Comparison of ENCODE assay signal across 8 cellular contexts in genomic region chr4:165221999-165222994, GRCh38. TPM values are rescaled to one million over a fixed set of nuclear protein-coding genes. Genes with fewer than 3 reads are reported as not detected.
A peak's percentile ranks its signal among the peaks of the same experiment; 100 is the strongest.
DNase-seq lines count a peak whose midpoint lies in the region; ATAC-seq and TF ChIP-seq lines count a peak whose summit lies in the region.
"Not testable (repeated sequence)": the region's sequence is repeated elsewhere in the genome, so short reads cannot be mapped to it uniquely, and the experiment has no call there.

No MANE protein-coding gene starts in this region.

- not testable (repeated sequence) for H3K27me3 Mint-ChIP-seq in WTC11 (ENCODE audit: low read depth)

- H3K36me3 ChIP-seq in brain microvascular endothelial cell (replicated peaks); lower lobe of right lung; prostate gland; urinary bladder (ENCODE audit: insufficient read depth): not testable (repeated sequence)

- TF ChIP-seq POLR2A in prostate gland (IDR thresholded peaks at IDR 0.05): not testable (repeated sequence)

- not testable (repeated sequence) for H3K36me3 Mint-ChIP-seq in WTC11

- H3K27ac ChIP-seq in brain microvascular endothelial cell: peak overlapping the region; percentile 40
- H3K27ac ChIP-seq in foreskin keratinocyte: peak overlapping the region; percentile 11
- H3K27ac ChIP-seq in lower lobe of right lung: peak overlapping the region; percentile 72
- H3K27ac ChIP-seq in prostate gland: peak overlapping the region; percentile 41 to 57
- H3K27ac ChIP-seq in urinary bladder (ENCODE audit: low read depth): peak overlapping the region; percentile 41

- WGBS in prostate gland: 32% methylated on average over 7 of the region's 7 CpGs
- 65% methylated on average over 6 of the region's 7 CpGs for WGBS in urinary bladder

- H3K4me1 Mint-ChIP-seq in WTC11: peaks cover 13% of the 10 kb centered on the region

- not testable (repeated sequence) for H3K4me3 Mint-ChIP-seq in WTC11

- POLR2A ChIA-PET in WTC11 (lab: Charles Lee): not testable (repeated sequence)

- ATAC-seq in WTC11 (peak; percentile 46; the same call in 1 of the 2 replicates), foreskin keratinocyte (peak; percentile 85), lower lobe of right lung (peak; percentile 92 to 93)

- not testable (repeated sequence) for TF ChIP-seq CTCF in WTC11 (IDR thresholded peaks at IDR 0.05); brain microvascular endothelial cell (IDR thresholded peaks at IDR 0.05; ENCODE audit: low read depth, low read length, missing control alignments); foreskin keratinocyte (conservative IDR thresholded peaks at IDR 0.05); lower lobe of right lung (IDR thresholded peaks at IDR 0.05); prostate gland (IDR thresholded peaks at IDR 0.05)

- H3K4me3 ChIP-seq in brain microvascular endothelial cell (ENCODE audit: low read depth, low read length); lower lobe of right lung; prostate gland; urinary bladder (ENCODE audit: low read depth, low read length): not testable (repeated sequence)

- not testable (repeated sequence) for H3K27me3 ChIP-seq in brain microvascular endothelial cell (replicated peaks); foreskin keratinocyte; lower lobe of right lung (ENCODE audit: low read depth); prostate gland (replicated peaks; ENCODE audit: insufficient read depth)

- H3K4me1 ChIP-seq in foreskin keratinocyte (peaks cover 25% of the 10 kb centered on the region), lower lobe of right lung (peaks cover 26% of the 10 kb centered on the region)
- not testable (repeated sequence) for H3K4me1 ChIP-seq in prostate gland (replicated peaks); urinary bladder (ENCODE audit: insufficient read depth)

- H3K9me3 Mint-ChIP-seq in WTC11: not testable (repeated sequence)

- in situ Hi-C loops in brain microvascular endothelial cell (cut with HindIII; ENCODE audit: low pct_ligation_motif_present, low sequenced_read_pairs): not testable (repeated sequence)

- H3K9me3 ChIP-seq in lower lobe of right lung, prostate gland: not testable (repeated sequence)

- CTCF ChIA-PET in WTC11 (lab: Charles Lee): not testable (repeated sequence)

- peak overlapping the region; percentile 67; the same call in 1 of the 2 replicates for H3K27ac Mint-ChIP-seq in WTC11

- intact Hi-C loops in lower lobe of right lung (cut with DNase I); prostate gland (cut with DNase I): not testable (repeated sequence)

- peak; percentile 27 for DNase-seq in ELR (ENCODE audit: low read depth)
- DNase-seq in NCI-H69 (lab: John Stamatoyannopoulos, UW): peak; percentile 9
- not testable (repeated sequence) for DNase-seq in WTC11 (ENCODE audit: low spot score); brain microvascular endothelial cell; lower lobe of right lung
- DNase-seq in foreskin keratinocyte: peak; percentile 76 to 89
- DNase-seq in prostate gland (ENCODE audit: low spot score): peak; percentile 38

RNA-seq across cellular contexts. Expression of gene KLHL2, which starts 14.9 kb away (rescaled TPM):
- total RNA-seq in WTC11 (2021) (9.8 to 12.4 TPM (median 10.8 TPM) in 3 replicates), foreskin keratinocyte (14.0 and 16.7 TPM in 2 replicates), lower lobe of right lung (37.7 TPM), prostate gland (10 to 100 TPM; 20.4 to 22.2 TPM), urinary bladder (13.7 TPM)
- polyA plus RNA-seq in foreskin keratinocyte (5.2 and 7.4 TPM in 2 replicates), urinary bladder (16.6 TPM)

Comparison
In these comparisons a context has a peak if more than half of its experiments do, and no peak if none do; other contexts are left out.
1. H3K27ac ChIP-seq: peak in every context shown above with its lines; median percentile 72 in lower lobe of right lung; 49 in prostate gland; 41 in urinary bladder; 40 in brain microvascular endothelial cell; 11 in foreskin keratinocyte.